ENCODE assay signal across 19 cellular contexts in the genomic region with DNA sequence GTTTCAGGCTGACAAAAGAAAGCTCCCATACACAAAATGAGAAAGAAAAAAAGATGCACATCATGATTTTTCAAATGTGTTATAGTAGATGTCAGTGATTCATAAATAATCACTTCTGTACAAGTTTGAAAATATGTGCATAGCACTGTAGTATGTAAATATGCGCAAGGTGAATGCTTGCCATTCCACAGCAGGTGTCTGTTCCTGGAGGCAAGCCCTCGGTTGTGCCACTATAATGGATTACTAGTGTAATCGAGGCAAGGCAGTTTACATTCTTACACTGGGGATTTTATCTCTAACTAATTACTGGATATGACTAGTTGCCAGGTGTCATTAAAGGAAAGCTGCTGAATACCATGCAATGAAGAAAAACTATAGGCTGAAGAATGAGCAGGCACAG.
"Had no signal": no experiment of that assay in that cellular context is flagged by ENCODE, and none has a peak within 500 bp of the region (broad histone marks: within the 10 kb centered on the region; RNA-seq: fewer than 3 reads in every experiment).

No MANE protein-coding gene starts in this region.

- H3K27ac ChIP-seq: coronary artery, dorsolateral prefrontal cortex, esophagus squamous epithelium, gastrocnemius medialis, heart right ventricle, left lung, lower lobe of right lung had no signal

- H3K27me3 ChIP-seq: esophagus squamous epithelium, gastrocnemius medialis, left lung had no signal

- H3K9me3 ChIP-seq: esophagus squamous epithelium, gastrocnemius medialis, heart right ventricle, left lung, lower lobe of right lung, mucosa of descending colon had no signal

- H3K4me3 ChIP-seq: coronary artery, dorsolateral prefrontal cortex, esophagus squamous epithelium, gastrocnemius medialis, heart right ventricle, left lung, lower lobe of right lung, mucosa of descending colon had no signal

- DNase-seq: dermis blood vessel endothelial cell; dorsolateral prefrontal cortex; effector CD4-positive, alpha-beta T cell; effector memory CD4-positive, alpha-beta T cell; esophagus squamous epithelium; foreskin fibroblast; foreskin melanocyte; gastrocnemius medialis; glutamatergic neuron; head of caudate nucleus; heart right ventricle; hippocampal formation; left colon; left lung; left ventricle myocardium superior; lower lobe of right lung; mesenchymal stem cell; mucosa of descending colon had no signal

- H3K4me1 ChIP-seq: esophagus squamous epithelium, gastrocnemius medialis, left lung, lower lobe of right lung had no signal

- ATAC-seq: gastrocnemius medialis, heart right ventricle, left colon, left lung, left ventricle myocardium superior, lower lobe of right lung, mucosa of descending colon had no signal

- H3K36me3 ChIP-seq: esophagus squamous epithelium, gastrocnemius medialis, heart right ventricle, left lung, lower lobe of right lung had no signal
